15 cellular contexts compared by ENCODE assay signal in genomic region chr16:55816222-55816621, GRCh38. TPM values are rescaled to one million over a fixed set of nuclear protein-coding genes. Genes with fewer than 3 reads are reported as not detected.
DNase-seq lines count a peak whose midpoint lies in the region; ATAC-seq and TF ChIP-seq lines count a peak whose summit lies in the region.
"Not testable (repeated sequence)": the region's sequence is repeated elsewhere in the genome, so short reads cannot be mapped to it uniquely, and the experiment has no call there.
"Had no signal": no experiment of that assay in that cellular context is flagged by ENCODE, and none has a peak within 500 bp of the region (broad histone marks: within the 10 kb centered on the region; RNA-seq: fewer than 3 reads in every experiment).

No MANE protein-coding gene starts in this region.

- peaks cover 59% of the 10 kb centered on the region for H3K36me3 ChIP-seq in A673 (ENCODE audit: insufficient read depth, low read length, poor library complexity, severe bottlenecking)
- H3K36me3 ChIP-seq in MG63; mesenchymal stem cell (ENCODE audit: control insufficient read depth in 1 of 2, insufficient read depth in 2 of 2, low read depth in 1 of 2, low read length in 2 of 2): not testable (repeated sequence)

- intact Hi-C loops in A673 (cut with micrococcal nuclease; ENCODE audit: unreplicated experiment); MCF 10A (cut with micrococcal nuclease); head of caudate nucleus (cut with DNase I); left ventricle myocardium superior (cut with micrococcal nuclease): not testable (repeated sequence)

- H3K9me3 ChIP-seq in A673 (ENCODE audit: low read depth, low read length, poor library complexity, severe bottlenecking); MG63; mesenchymal stem cell (ENCODE audit: control insufficient read depth, low read length): not testable (repeated sequence)

- not testable (repeated sequence) for H3K4ac ChIP-seq in mesenchymal stem cell (ENCODE audit: low read depth in 1 of 2, low read length in 2 of 2)

- H3K27ac Mint-ChIP-seq in MCF 10A (ENCODE audit: low read depth, unreplicated experiment), result not testable (repeated sequence)

- H3K9ac ChIP-seq in mesenchymal stem cell (ENCODE audit: low read length), result not testable (repeated sequence)

- H3K4me3 Mint-ChIP-seq in MCF 10A (ENCODE audit: unreplicated experiment), result not testable (repeated sequence)

- not testable (repeated sequence) for H3K18ac ChIP-seq in mesenchymal stem cell (ENCODE audit: low read depth in 1 of 2, low read length in 2 of 2)

- not testable (repeated sequence) for H3K14ac ChIP-seq in mesenchymal stem cell (ENCODE audit: low read length in 2 of 2)

- POLR2A ChIA-PET in A673 (lab: Charles Lee; ENCODE audit: low non-redundant PET); MCF 10A (lab: Yijun Ruan, JAX): not testable (repeated sequence)

- not testable (repeated sequence) for H2AK5ac ChIP-seq in mesenchymal stem cell (ENCODE audit: low read length, severe bottlenecking)

- peaks cover 21% of the 10 kb centered on the region for H3K4me1 Mint-ChIP-seq in MCF 10A (ENCODE audit: insufficient read depth, unreplicated experiment)

- not testable (repeated sequence) for H3K4me1 ChIP-seq in A673 (ENCODE audit: insufficient read depth, low read length, poor library complexity, severe bottlenecking); mesenchymal stem cell (ENCODE audit: control insufficient read depth, insufficient read depth, low read depth, low read length)

- not testable (repeated sequence) for H3K4me3 ChIP-seq in A673 (ENCODE audit: low read depth, low read length, poor library complexity, severe bottlenecking); MG63; mesenchymal stem cell (ENCODE audit: insufficient read depth in 1 of 2, low read depth in 1 of 2, low read length in 2 of 2)

- not testable (repeated sequence) for H3K27me3 Mint-ChIP-seq in MCF 10A (ENCODE audit: insufficient read depth, unreplicated experiment)

- H2BK15ac ChIP-seq in mesenchymal stem cell (ENCODE audit: low read depth, poor library complexity, severe bottlenecking), result not testable (repeated sequence)

- H3K4me2 ChIP-seq in mesenchymal stem cell (ENCODE audit: low read length, poor library complexity, severe bottlenecking), result not testable (repeated sequence)

- peak; percentile 38 for DNase-seq in A673 (ENCODE audit: low spot score)
- peak; percentile 41 for DNase-seq in MG63
- DNase-seq in MCF 10A (ENCODE audit: unreplicated experiment), result peak; percentile 45
- DNase-seq in head of caudate nucleus, result peak in 30 of 42 donors; percentile 13 to 79 (median 40)
- DNase-seq in left ventricle myocardium superior, result not testable (repeated sequence)
- DNase-seq in mesenchymal stem cell, result peak; percentile 8
- peak; percentile 62 for DNase-seq in putamen (ENCODE audit: low spot score)

- not testable (repeated sequence) for H3K79me1 ChIP-seq in mesenchymal stem cell (replicated peaks; ENCODE audit: low read length, poor library complexity, severe bottlenecking)

- H2BK12ac ChIP-seq in mesenchymal stem cell (ENCODE audit: low read length in 2 of 2), result not testable (repeated sequence)

- not testable (repeated sequence) for H2BK120ac ChIP-seq in mesenchymal stem cell (ENCODE audit: low read depth, low read length)

- BruUV-seq in A673 (replicated peaks; lab: Mats Ljungman, UMichigan); MCF 10A (replicated peaks; lab: Mats Ljungman, UMichigan): not testable (repeated sequence)

- H4K91ac ChIP-seq in mesenchymal stem cell (ENCODE audit: low read length), result not testable (repeated sequence)

- H3K23ac ChIP-seq in mesenchymal stem cell (ENCODE audit: low read length in 2 of 2), result not testable (repeated sequence)

- not testable (repeated sequence) for H2AFZ ChIP-seq in mesenchymal stem cell (ENCODE audit: low read depth, low read length)

- H3K27ac ChIP-seq in A673 (ENCODE audit: low read depth, low read length, poor library complexity, severe bottlenecking); mesenchymal stem cell (ENCODE audit: low read length, poor library complexity, severe bottlenecking): not testable (repeated sequence)

- H2BK5ac ChIP-seq in mesenchymal stem cell (ENCODE audit: low read depth, low read length, poor library complexity, severe bottlenecking), result not testable (repeated sequence)

- not testable (repeated sequence) for H4K8ac ChIP-seq in mesenchymal stem cell (ENCODE audit: low read length)

- not testable (repeated sequence) for H3K27me3 ChIP-seq in A673 (replicated peaks; ENCODE audit: insufficient read depth, low read depth, low read length, poor library complexity)
- H3K27me3 ChIP-seq in MG63, result peaks cover 70% of the 10 kb centered on the region
- peaks cover 0 to 12% of the 10 kb centered on the region in 2 experiments for H3K27me3 ChIP-seq in mesenchymal stem cell (ENCODE audit: control insufficient read depth in 1 of 2, insufficient read depth in 1 of 2, low read length in 2 of 2)

- not testable (repeated sequence) for H3K9me3 Mint-ChIP-seq in MCF 10A (ENCODE audit: unreplicated experiment)

- not testable (repeated sequence) for H3K36me3 Mint-ChIP-seq in MCF 10A (ENCODE audit: insufficient read depth, unreplicated experiment)

- CTCF ChIA-PET in A673 (lab: Charles Lee); MCF 10A (lab: Yijun Ruan, JAX): not testable (repeated sequence)

- ATAC-seq in esophagus mucosa, result peak; percentile 37
- peak; percentile 74 for ATAC-seq in left ventricle myocardium superior

- not testable (repeated sequence) for TF ChIP-seq CTCF in A673 (conservative IDR thresholded peaks at IDR 0.05; ENCODE audit: low read depth, low read length); MCF 10A (IDR thresholded peaks at IDR 0.05; ENCODE audit: unreplicated experiment)

- WGBS in mesenchymal stem cell, result 76% methylated on average over 4 of the region's 4 CpGs

RNA-seq across cellular contexts. Expression of gene CES1, which starts 16.7 kb away (rescaled TPM):
- 523 and 625 TPM in 2 replicates for total RNA-seq in A673 (2021)
- 0.56 TPM in 1 of 2 replicates, not detected in the other for total RNA-seq in MG63 (2014; rRNA removed; shearing (Covaris generic); ENCODE audit: low replicate concordance)
- total RNA-seq in MCF 10A (2022), result not detected in 2 replicates
- total RNA-seq in esophagus mucosa, result 2.0 TPM
- total RNA-seq in left ventricle myocardium superior, result 30.3 TPM
- polyA plus RNA-seq in mesenchymal stem cell (2013, experiment 1 of 2), result 7.0 TPM
- polyA plus RNA-seq in mesenchymal stem cell (2013, experiment 2 of 2), result 6.7 TPM
- total RNA-seq: CD8-positive, alpha-beta T cell; G401; H7 had no signal

RNA-seq across cellular contexts. Expression of gene CES5A, which starts 59.0 kb away (rescaled TPM):
- total RNA-seq in A673 (2021) (not detected in 2 replicates), MCF 10A (2022) (not detected in 2 replicates), esophagus mucosa (not detected), left ventricle myocardium superior (not detected)
- total RNA-seq in MG63 (2014; rRNA removed; shearing (Covaris generic); ENCODE audit: low replicate concordance), result not detected in 2 replicates
- not detected for polyA plus RNA-seq in mesenchymal stem cell (2013, experiment 1 of 2)
- polyA plus RNA-seq in mesenchymal stem cell (2013, experiment 2 of 2), result not detected
- total RNA-seq: Calu3; CD8-positive, alpha-beta T cell; G401; GM12878; H7 had no signal
- polyA plus RNA-seq: A549, AG04450 had no signal

Comparison
In these comparisons a context has a peak if more than half of its experiments do, and no peak if none do; other contexts are left out.
1. RNA of gene CES1, which starts 16.7 kb away (total RNA-seq): 523 to 625 TPM in A673; 30.3 TPM in left ventricle myocardium superior (single experiment), 2.0 TPM in esophagus mucosa (single experiment), 0.56 TPM in MG63 and not detected in MCF 10A; every median in the first group is over 10 times any median in the second.